In genomic region chr5:123438902-123439301, GRCh38 we compare ENCODE assay signal across 10 cellular contexts. TPM values are rescaled to one million over a fixed set of nuclear protein-coding genes. Genes with fewer than 3 reads are reported as not detected.
DNase-seq lines count a peak whose midpoint lies in the region; ATAC-seq and TF ChIP-seq lines count a peak whose summit lies in the region.
"Had no signal": no experiment of that assay in that cellular context is flagged by ENCODE, and none has a peak within 500 bp of the region (broad histone marks: within the 10 kb centered on the region; RNA-seq: fewer than 3 reads in every experiment).

No MANE protein-coding gene starts in this region.

- ATAC-seq in GM21367 (IDR thresholded peaks at IDR 0.05; ENCODE audit: unreplicated experiment) = peak; percentile 49
- ATAC-seq in left lobe of liver = peak; percentile 94
- no peak for ATAC-seq in GM18520 (IDR thresholded peaks at IDR 0.05; ENCODE audit: unreplicated experiment)

- 0 out of 2 replicates have a peak, but pooled peaks have one; percentile 9 for TF ChIP-seq POLR2A in Raji (IDR thresholded peaks at IDR 0.05; ENCODE audit: insufficient read depth, low read depth, low read length)

- in situ Hi-C loops in KBM-7 (cut with MboI; ENCODE audit: low pct_unique_long_range_greater_than_20kb, low sequenced_read_pairs) = no loop called here

- DNase-seq in DMS153 (lab: John Stamatoyannopoulos, UW) (peak; percentile 16), DMS153 treated with DMSO at 0.1 percent for 48 hours (lab: John Stamatoyannopoulos, UW; ENCODE audit: unreplicated experiment) (no peak), left lobe of liver (ENCODE audit: low spot score) (no peak), KBM-7 (no peak), COLO829 (ENCODE audit: low spot score) (no peak)
- DNase-seq: 8988T, kidney glomerular epithelial cell had no signal

RNA-seq across cellular contexts. Expression of gene CEP120, which starts 15.7 kb away (rescaled TPM):
- 11.6 TPM for total RNA-seq in left lobe of liver
